10 cellular contexts compared by ENCODE assay signal in genomic region chr2:39141346-39142011, GRCh38. TPM values are rescaled to one million over a fixed set of nuclear protein-coding genes. Genes with fewer than 3 reads are reported as not detected.
DNase-seq lines count a peak whose midpoint lies in the region; ATAC-seq and TF ChIP-seq lines count a peak whose summit lies in the region.
"Had no signal": no experiment of that assay in that cellular context is flagged by ENCODE, and none has a peak within 500 bp of the region (broad histone marks: within the 10 kb centered on the region; RNA-seq: fewer than 3 reads in every experiment).

No MANE protein-coding gene starts in this region.

- peak overlapping the region; percentile 71 for H3K27ac Mint-ChIP-seq in GM23338
- H3K27ac Mint-ChIP-seq in memory B cell: peak overlapping the region; percentile 89

- H3K4me1 Mint-ChIP-seq in GM23338: peaks cover 24% of the 10 kb centered on the region
- peaks cover 20% of the 10 kb centered on the region for H3K4me1 Mint-ChIP-seq in memory B cell

- DNase-seq in GM23338 (ENCODE audit: low spot score): peak; percentile 55
- DNase-seq in SK-MEL-5 (ENCODE audit: low read depth, low spot score): peak; percentile 30
- DNase-seq in memory B cell (ENCODE audit: low spot score in 2 of 2): peak in 1 of 2 donors; percentile 53
- DNase-seq in BE2C: no peak
- DNase-seq in NCI-H1436 (lab: John Stamatoyannopoulos, UW): no peak
- DNase-seq: activated T-cell treated with anti-CD3 and anti-CD28 coated beads, Interleukin-2, amount 50 U/mL, for 48 hours; NCI-H1092 had no signal

- no peaks in the 10 kb centered on the region for H3K79me2 ChIP-seq in GM23338 (replicated peaks; ENCODE audit: insufficient read depth)

- H3K4me1 ChIP-seq in GM23338 (ENCODE audit: insufficient read depth) (peaks cover 29% of the 10 kb centered on the region), BE2C (peaks cover 9% of the 10 kb centered on the region)
- H3K4me1 ChIP-seq: SJSA1 had no signal

- no peaks in the 10 kb centered on the region for H3K9me3 Mint-ChIP-seq in GM23338
- H3K9me3 Mint-ChIP-seq in memory B cell: no peaks in the 10 kb centered on the region

- H3K4me3 Mint-ChIP-seq in GM23338 (no peak overlapping the region), memory B cell (peak overlapping the region; percentile 83)

- H3K9me3 ChIP-seq in BE2C: no peaks in the 10 kb centered on the region
- H3K9me3 ChIP-seq: SJSA1 had no signal

- H3K27ac ChIP-seq in GM23338 (ENCODE audit: low read depth): peak overlapping the region; percentile 78
- H3K27ac ChIP-seq: SJSA1 had no signal

- H3K27me3 ChIP-seq in GM23338 (ENCODE audit: insufficient read depth) (no peaks in the 10 kb centered on the region), BE2C (no peaks in the 10 kb centered on the region)

- H4K20me1 ChIP-seq in GM23338 (replicated peaks; ENCODE audit: insufficient read depth): no peaks in the 10 kb centered on the region

- no peaks in the 10 kb centered on the region for H3F3A ChIP-seq in GM23338 (replicated peaks; ENCODE audit: low read depth)

- in situ Hi-C loops in SK-MEL-5 (cut with HindIII; ENCODE audit: low pct_unique_long_range_greater_than_20kb, low sequenced_read_pairs): no loop called here

- TF ChIP-seq CTCF in GM23338 (conservative IDR thresholded peaks at IDR 0.05; ENCODE audit: low read depth in 2 of 2) (no peak), BE2C (IDR thresholded peaks at IDR 0.05; ENCODE audit: low read depth, low read length) (no peak)

- H3K4me3 ChIP-seq in GM23338 (no peak overlapping the region), BE2C (ENCODE audit: low read depth, low read length) (no peak overlapping the region)
- H3K4me3 ChIP-seq: SJSA1 had no signal

- H2AFZ ChIP-seq in GM23338: no peak overlapping the region

- ATAC-seq in GM18502 (IDR thresholded peaks at IDR 0.05; ENCODE audit: poor library complexity, unreplicated experiment) (peak; percentile 71), GM23338 (peak; percentile 78), memory B cell (ENCODE audit: low read depth) (peak; percentile 95), GM21786 (IDR thresholded peaks at IDR 0.05; ENCODE audit: unreplicated experiment) (no peak)

- H3K4me2 ChIP-seq in GM23338: peak overlapping the region; percentile 33

- no peaks in the 10 kb centered on the region for H3K9me2 ChIP-seq in GM23338 (ENCODE audit: insufficient read depth)

- H3K27me3 Mint-ChIP-seq in GM23338 (ENCODE audit: insufficient read depth, low read depth, poor library complexity) (no peaks in the 10 kb centered on the region), memory B cell (no peaks in the 10 kb centered on the region)

- no peaks in the 10 kb centered on the region for H3K36me3 ChIP-seq in GM23338 (ENCODE audit: insufficient read depth)
- H3K36me3 ChIP-seq in BE2C: no peaks in the 10 kb centered on the region
- H3K36me3 ChIP-seq: SJSA1 had no signal

- H3K36me3 Mint-ChIP-seq in GM23338 (ENCODE audit: low read depth) (no peaks in the 10 kb centered on the region), memory B cell (no peaks in the 10 kb centered on the region)

TF ChIP-seq in GM23338, 12 proteins besides CTCF, POLR2A, EP300 and RAD21 (continues in another document):
- TF ChIP-seq POLR2AphosphoS5 (IDR thresholded peaks at IDR 0.05; ENCODE audit: low read depth): no peak
- no peak for TF ChIP-seq JUNB (IDR thresholded peaks at IDR 0.05; ENCODE audit: unreplicated experiment)
- TF ChIP-seq, protein P1, sequence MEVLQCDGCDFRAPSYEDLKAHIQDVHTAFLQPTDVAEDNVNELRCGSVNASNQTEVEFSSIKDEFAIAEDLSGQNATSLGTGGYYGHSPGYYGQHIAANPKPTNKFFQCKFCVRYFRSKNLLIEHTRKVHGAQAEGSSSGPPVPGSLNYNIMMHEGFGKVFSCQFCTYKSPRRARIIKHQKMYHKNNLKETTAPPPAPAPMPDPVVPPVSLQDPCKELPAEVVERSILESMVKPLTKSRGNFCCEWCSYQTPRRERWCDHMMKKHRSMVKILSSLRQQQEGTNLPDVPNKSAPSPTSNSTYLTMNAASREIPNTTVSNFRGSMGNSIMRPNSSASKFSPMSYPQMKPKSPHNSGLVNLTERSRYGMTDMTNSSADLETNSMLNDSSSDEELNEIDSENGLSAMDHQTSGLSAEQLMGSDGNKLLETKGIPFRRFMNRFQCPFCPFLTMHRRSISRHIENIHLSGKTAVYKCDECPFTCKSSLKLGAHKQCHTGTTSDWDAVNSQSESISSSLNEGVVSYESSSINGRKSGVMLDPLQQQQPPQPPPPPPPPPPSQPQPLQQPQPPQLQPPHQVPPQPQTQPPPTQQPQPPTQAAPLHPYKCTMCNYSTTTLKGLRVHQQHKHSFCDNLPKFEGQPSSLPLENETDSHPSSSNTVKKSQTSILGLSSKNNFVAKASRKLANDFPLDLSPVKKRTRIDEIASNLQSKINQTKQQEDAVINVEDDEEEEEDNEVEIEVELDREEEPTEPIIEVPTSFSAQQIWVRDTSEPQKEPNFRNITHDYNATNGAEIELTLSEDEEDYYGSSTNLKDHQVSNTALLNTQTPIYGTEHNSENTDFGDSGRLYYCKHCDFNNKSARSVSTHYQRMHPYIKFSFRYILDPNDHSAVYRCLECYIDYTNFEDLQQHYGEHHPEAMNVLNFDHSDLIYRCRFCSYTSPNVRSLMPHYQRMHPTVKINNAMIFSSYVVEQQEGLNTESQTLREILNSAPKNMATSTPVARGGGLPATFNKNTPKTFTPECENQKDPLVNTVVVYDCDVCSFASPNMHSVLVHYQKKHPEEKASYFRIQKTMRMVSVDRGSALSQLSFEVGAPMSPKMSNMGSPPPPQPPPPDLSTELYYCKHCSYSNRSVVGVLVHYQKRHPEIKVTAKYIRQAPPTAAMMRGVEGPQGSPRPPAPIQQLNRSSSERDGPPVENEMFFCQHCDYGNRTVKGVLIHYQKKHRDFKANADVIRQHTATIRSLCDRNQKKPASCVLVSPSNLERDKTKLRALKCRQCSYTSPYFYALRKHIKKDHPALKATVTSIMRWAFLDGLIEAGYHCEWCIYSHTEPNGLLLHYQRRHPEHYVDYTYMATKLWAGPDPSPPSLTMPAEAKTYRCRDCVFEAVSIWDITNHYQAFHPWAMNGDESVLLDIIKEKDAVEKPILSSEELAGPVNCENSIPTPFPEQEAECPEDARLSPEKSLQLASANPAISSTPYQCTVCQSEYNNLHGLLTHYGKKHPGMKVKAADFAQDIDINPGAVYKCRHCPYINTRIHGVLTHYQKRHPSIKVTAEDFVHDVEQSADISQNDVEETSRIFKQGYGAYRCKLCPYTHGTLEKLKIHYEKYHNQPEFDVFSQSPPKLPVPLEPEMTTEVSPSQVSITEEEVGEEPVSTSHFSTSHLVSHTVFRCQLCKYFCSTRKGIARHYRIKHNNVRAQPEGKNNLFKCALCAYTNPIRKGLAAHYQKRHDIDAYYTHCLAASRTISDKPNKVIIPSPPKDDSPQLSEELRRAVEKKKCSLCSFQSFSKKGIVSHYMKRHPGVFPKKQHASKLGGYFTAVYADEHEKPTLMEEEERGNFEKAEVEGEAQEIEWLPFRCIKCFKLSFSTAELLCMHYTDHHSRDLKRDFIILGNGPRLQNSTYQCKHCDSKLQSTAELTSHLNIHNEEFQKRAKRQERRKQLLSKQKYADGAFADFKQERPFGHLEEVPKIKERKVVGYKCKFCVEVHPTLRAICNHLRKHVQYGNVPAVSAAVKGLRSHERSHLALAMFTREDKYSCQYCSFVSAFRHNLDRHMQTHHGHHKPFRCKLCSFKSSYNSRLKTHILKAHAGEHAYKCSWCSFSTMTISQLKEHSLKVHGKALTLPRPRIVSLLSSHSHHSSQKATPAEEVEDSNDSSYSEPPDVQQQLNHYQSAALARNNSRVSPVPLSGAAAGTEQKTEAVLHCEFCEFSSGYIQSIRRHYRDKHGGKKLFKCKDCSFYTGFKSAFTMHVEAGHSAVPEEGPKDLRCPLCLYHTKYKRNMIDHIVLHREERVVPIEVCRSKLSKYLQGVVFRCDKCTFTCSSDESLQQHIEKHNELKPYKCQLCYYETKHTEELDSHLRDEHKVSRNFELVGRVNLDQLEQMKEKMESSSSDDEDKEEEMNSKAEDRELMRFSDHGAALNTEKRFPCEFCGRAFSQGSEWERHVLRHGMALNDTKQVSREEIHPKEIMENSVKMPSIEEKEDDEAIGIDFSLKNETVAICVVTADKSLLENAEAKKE (CRISPR knock-in tag; IDR thresholded peaks at IDR 0.05): no peak
- no peak for TF ChIP-seq ZNF114 (CRISPR knock-in tag; IDR thresholded peaks at IDR 0.05)
- no peak for TF ChIP-seq REST (IDR thresholded peaks at IDR 0.05; ENCODE audit: unreplicated experiment)

RNA-seq across cellular contexts. Expression of gene SOS1, which starts 20.6 kb away (rescaled TPM):
- total RNA-seq in GM23338 (2014; rRNA removed; shearing (Covaris generic)): 21.9 and 25.2 TPM in 2 replicates
- 13.4 and 14.2 TPM in 2 replicates for polyA plus RNA-seq in GM23338 (2016; fragmentation: Nextera tagmentation; extraction: Ambion mirVana)
- total RNA-seq in SK-MEL-5 (2014; rRNA removed; shearing (Covaris generic)): 16.8 TPM in 2 replicates
- polyA plus RNA-seq in SK-MEL-5 (2015; cell fraction: cytosol; rRNA removed): 15.4 and 15.8 TPM in 2 replicates
- 53.2 and 62.5 TPM in 2 replicates for polyA plus RNA-seq in SK-MEL-5 (2015; cell fraction: nucleus; rRNA removed)
- 15.8 TPM for polyA plus RNA-seq in BE2C (2012; ENCODE audit: insufficient read depth, insufficient read length, low read depth)

Comparison
In these comparisons a context has a peak if more than half of its experiments do, and no peak if none do; other contexts are left out.
1. DNase-seq: peak in GM23338 (single experiment) and SK-MEL-5 (single experiment); none in BE2C (single experiment) and NCI-H1436 (single experiment).